23 cellular contexts compared by ENCODE assay signal in the genomic region with DNA sequence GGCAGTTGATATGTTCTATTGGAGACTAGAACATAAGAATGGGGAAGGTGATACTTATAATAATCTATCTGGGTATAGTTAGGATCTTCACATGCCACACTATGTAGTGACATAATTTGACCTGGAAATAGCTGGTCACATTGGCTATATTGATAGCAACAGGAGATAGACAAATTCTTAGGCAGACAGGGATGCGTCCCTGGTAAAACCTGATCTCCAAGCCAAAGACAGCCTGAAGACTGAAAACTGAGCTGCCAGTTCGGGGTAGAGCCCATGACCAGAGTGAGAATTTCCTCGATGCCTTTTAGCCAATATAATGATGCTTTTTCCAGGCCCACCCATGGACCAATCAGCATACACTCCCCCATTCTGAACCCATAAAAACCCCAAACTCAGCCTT. TPM values are rescaled to one million over a fixed set of nuclear protein-coding genes. Genes with fewer than 3 reads are reported as not detected.
DNase-seq lines count a peak whose midpoint lies in the region; ATAC-seq and TF ChIP-seq lines count a peak whose summit lies in the region.
"Had no signal": no experiment of that assay in that cellular context is flagged by ENCODE, and none has a peak within 500 bp of the region (broad histone marks: within the 10 kb centered on the region; RNA-seq: fewer than 3 reads in every experiment).

No MANE protein-coding gene starts in this region.

- H3K9me3 Mint-ChIP-seq in glutamatergic neuron (ENCODE audit: unreplicated experiment): no peaks in the 10 kb centered on the region
- H3K9me3 Mint-ChIP-seq: stimulated activated naive CD8-positive, alpha-beta T cell treated with anti-CD3 and anti-CD28 coated beads, Interleukin-15, amount 100 ng/mL, for 72 hours had no signal

- no peak for TF ChIP-seq POLR2A in gastroesophageal sphincter (IDR thresholded peaks at IDR 0.05)

- H3K27ac ChIP-seq in heart right ventricle: peak overlapping the region; percentile 30 to 87 (median 78)
- H3K27ac ChIP-seq in cingulate gyrus (ENCODE audit: low read depth, low read length): peak overlapping the region; percentile 19
- peak overlapping the region; percentile 34 to 67 for H3K27ac ChIP-seq in mucosa of rectum (ENCODE audit: low read depth in 2 of 2, low read length in 2 of 2)
- H3K27ac ChIP-seq in upper lobe of right lung: peak overlapping the region; percentile 18
- H3K27ac ChIP-seq in gastroesophageal sphincter: peak overlapping the region in 2 of 4 donors; percentile 35 to 59

- H3K27ac Mint-ChIP-seq in glutamatergic neuron (ENCODE audit: unreplicated experiment): no peak overlapping the region
- H3K27ac Mint-ChIP-seq: activated naive CD8-positive, alpha-beta T cell; stimulated activated naive CD8-positive, alpha-beta T cell treated with anti-CD3 and anti-CD28 coated beads, Interleukin-15, amount 100 ng/mL, for 72 hours had no signal

- intact Hi-C loops in heart right ventricle (cut with DNase I): no loop called here
- intact Hi-C loops in Right ventricle myocardium inferior (cut with DNase I): no loop called here
- intact Hi-C loops in upper lobe of right lung (cut with DNase I): no loop called here

- no peaks in the 10 kb centered on the region for H3K36me3 Mint-ChIP-seq in glutamatergic neuron (ENCODE audit: unreplicated experiment)
- H3K36me3 Mint-ChIP-seq: activated naive CD8-positive, alpha-beta T cell had no signal

- H3K36me3 ChIP-seq in heart right ventricle (no peaks in the 10 kb centered on the region), mucosa of rectum (ENCODE audit: control insufficient read depth in 2 of 2, insufficient read depth in 2 of 2, low read length in 2 of 2) (no peaks in the 10 kb centered on the region), upper lobe of right lung (no peaks in the 10 kb centered on the region), gastroesophageal sphincter (no peaks in the 10 kb centered on the region)

- H3K27me3 ChIP-seq in heart right ventricle (no peaks in the 10 kb centered on the region), mucosa of rectum (ENCODE audit: control insufficient read depth in 2 of 2, insufficient read depth in 2 of 2, low read length in 2 of 2) (no peaks in the 10 kb centered on the region), upper lobe of right lung (no peaks in the 10 kb centered on the region), gastroesophageal sphincter (no peaks in the 10 kb centered on the region)

- TF ChIP-seq EP300 in gastroesophageal sphincter (IDR thresholded peaks at IDR 0.05): no peak

- TF ChIP-seq CTCF in heart right ventricle (IDR thresholded peaks at IDR 0.05) (no peak), upper lobe of right lung (IDR thresholded peaks at IDR 0.05) (no peak), gastroesophageal sphincter (IDR thresholded peaks at IDR 0.05) (no peak), glutamatergic neuron (IDR thresholded peaks at IDR 0.05; ENCODE audit: partially characterized antibody, unreplicated experiment) (no peak)

- H3K9ac ChIP-seq in mucosa of rectum (ENCODE audit: low read depth in 1 of 2, low read length in 2 of 2): peak overlapping the region in 1 of 2 donors; percentile 42

- H3K4me1 Mint-ChIP-seq in glutamatergic neuron (ENCODE audit: low read depth, unreplicated experiment): no peaks in the 10 kb centered on the region
- H3K4me1 Mint-ChIP-seq: stimulated activated naive CD8-positive, alpha-beta T cell treated with anti-CD3 and anti-CD28 coated beads, Interleukin-15, amount 100 ng/mL, for 72 hours had no signal

- DNase-seq in heart right ventricle: no peak
- DNase-seq in Right ventricle myocardium inferior (ENCODE audit: missing footprints): no peak
- no peak for DNase-seq in upper lobe of right lung
- no peak for DNase-seq in superior temporal gyrus (ENCODE audit: extremely low spot score)
- DNase-seq in glutamatergic neuron: no peak
- DNase-seq: C1 segment of cervical spinal cord; DMS153; effector CD4-positive, alpha-beta T cell; hippocampal formation; NCI-H146; NCI-H2227 treated with DMSO at 0.1 percent for 48 hours; stimulated activated CD4-positive, alpha-beta T cell treated with anti-CD3 and anti-CD28 coated beads, Interleukin-2, amount 100 ng/mL, for 24 hours; stimulated activated naive CD8-positive, alpha-beta T cell treated with anti-CD3 and anti-CD28 coated beads, Interleukin-15, amount 100 ng/mL, for 72 hours; T-helper 9 cell had no signal

- H3K9me3 ChIP-seq in heart right ventricle (no peaks in the 10 kb centered on the region), mucosa of rectum (ENCODE audit: control insufficient read depth in 2 of 2, low read length in 2 of 2) (no peaks in the 10 kb centered on the region), upper lobe of right lung (no peaks in the 10 kb centered on the region), gastroesophageal sphincter (no peaks in the 10 kb centered on the region)

- H3K4me1 ChIP-seq in heart right ventricle: peaks cover 9 to 61% (median 48%) of the 10 kb centered on the region in 9 donors
- peaks cover 0 to 27% of the 10 kb centered on the region in 2 donors for H3K4me1 ChIP-seq in mucosa of rectum (ENCODE audit: control insufficient read depth in 2 of 2, insufficient read depth in 2 of 2, low read length in 2 of 2)
- H3K4me1 ChIP-seq in upper lobe of right lung: peaks cover 22% of the 10 kb centered on the region
- peaks cover 3 to 17% (median 6%) of the 10 kb centered on the region in 3 donors for H3K4me1 ChIP-seq in gastroesophageal sphincter

- ATAC-seq in heart right ventricle (no peak), Right ventricle myocardium inferior (no peak), upper lobe of right lung (no peak), gastroesophageal sphincter (no peak)
- ATAC-seq: activated CD4-positive, CD25-positive, alpha-beta regulatory T cell treated with anti-CD3 and anti-CD28 coated beads, Interleukin-2, amount 50 U/mL, for 24 hours; Panc1; SK-N-SH treated with all-trans-retinoic acid at 6 μM for 48 hours; stimulated activated naive CD8-positive, alpha-beta T cell treated with anti-CD3 and anti-CD28 coated beads, Interleukin-15, amount 100 ng/mL, for 72 hours had no signal

- no peaks in the 10 kb centered on the region for H3K27me3 Mint-ChIP-seq in glutamatergic neuron (ENCODE audit: unreplicated experiment)
- H3K27me3 Mint-ChIP-seq: stimulated activated naive CD8-positive, alpha-beta T cell treated with anti-CD3 and anti-CD28 coated beads, Interleukin-15, amount 100 ng/mL, for 72 hours had no signal

- no peak overlapping the region for H3K4me3 ChIP-seq in heart right ventricle
- H3K4me3 ChIP-seq in mucosa of rectum (ENCODE audit: low read length in 2 of 2): no peak overlapping the region
- H3K4me3 ChIP-seq in upper lobe of right lung: no peak overlapping the region
- H3K4me3 ChIP-seq in gastroesophageal sphincter: no peak overlapping the region

- 84 to 88% methylated on average over 3 of the region's 3 CpGs for WGBS in heart right ventricle, 2 donors
- WGBS in gastroesophageal sphincter (ENCODE audit: low coverage in 1 of 2), 2 donors: 85 to 86% methylated on average over 2 to 3 of the region's 3 CpGs

- no peak overlapping the region for H3K4me3 Mint-ChIP-seq in glutamatergic neuron (ENCODE audit: unreplicated experiment)
- H3K4me3 Mint-ChIP-seq: activated naive CD8-positive, alpha-beta T cell; stimulated activated naive CD8-positive, alpha-beta T cell treated with anti-CD3 and anti-CD28 coated beads, Interleukin-15, amount 100 ng/mL, for 72 hours had no signal

RNA-seq across cellular contexts. Expression of a gene that starts 12.6 kb away (rescaled TPM):
- total RNA-seq in heart right ventricle (10 to 100 TPM in 7 of 10 donors, 1 to 10 TPM in 3; 8.1 to 37.2 (median 13.4) TPM), Right ventricle myocardium inferior (9.5 TPM), upper lobe of right lung (51.9 TPM), gastroesophageal sphincter (10 to 100 TPM in 1 of 4 donors, 1 to 10 TPM in 3; 2.5 to 22.8 (median 5.9) TPM), glutamatergic neuron (ENCODE audit: unreplicated experiment) (not detected)
- polyA plus RNA-seq in heart right ventricle: 10 to 100 TPM in 1 of 2 donors, 1 to 10 TPM in 1; 7.7 to 28.5 TPM
- total RNA-seq: A172; activated CD8-positive, alpha-beta memory T cell treated with anti-CD3 and anti-CD28 coated beads for 36 hours had no signal

RNA-seq across cellular contexts. Expression of a gene that starts 46.3 kb away (rescaled TPM):
- total RNA-seq in heart right ventricle: 10 to 100 TPM in 8 of 10 donors, 1 to 10 TPM in 2; 8.1 to 19.3 (median 12.5) TPM
- 1 to 10 TPM; 5.7 to 9.7 TPM for polyA plus RNA-seq in heart right ventricle
- 10.1 TPM for total RNA-seq in Right ventricle myocardium inferior
- total RNA-seq in upper lobe of right lung: 14.1 TPM
- total RNA-seq in gastroesophageal sphincter: 10 to 100 TPM; 12.4 to 29.0 (median 23.4) TPM
- total RNA-seq in glutamatergic neuron (ENCODE audit: unreplicated experiment): 14.0 TPM
